27 cellular contexts compared by ENCODE assay signal in the genomic region with DNA sequence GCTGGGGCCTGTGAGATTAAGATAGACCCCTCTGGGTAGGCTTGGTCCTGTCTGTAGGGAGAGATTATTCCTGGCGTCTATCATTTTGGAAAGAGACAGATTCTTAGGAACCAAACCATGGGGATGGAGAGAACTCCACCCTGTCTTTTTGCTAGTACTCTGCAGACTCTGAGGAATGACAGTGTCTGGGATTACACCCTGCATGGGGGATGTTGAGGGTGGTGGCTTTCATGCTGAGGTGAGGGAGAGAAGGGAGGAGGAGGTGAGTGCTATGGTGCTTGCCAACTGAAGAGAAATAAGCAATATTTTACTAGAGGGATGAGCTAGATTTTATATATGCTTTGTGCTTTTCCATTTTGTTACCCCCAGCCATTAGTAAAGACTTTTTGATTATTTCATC.
DNase-seq lines count a peak whose midpoint lies in the region; ATAC-seq and TF ChIP-seq lines count a peak whose summit lies in the region.
"Had no signal": no experiment of that assay in that cellular context is flagged by ENCODE, and none has a peak within 500 bp of the region (broad histone marks: within the 10 kb centered on the region; RNA-seq: fewer than 3 reads in every experiment).

No MANE protein-coding gene starts in this region.

- TF ChIP-seq CTCF in glutamatergic neuron (IDR thresholded peaks at IDR 0.05; ENCODE audit: partially characterized antibody, unreplicated experiment): no peak

- H3K9me3 Mint-ChIP-seq in glutamatergic neuron (ENCODE audit: unreplicated experiment): peaks cover 2% of the 10 kb centered on the region
- H3K9me3 Mint-ChIP-seq: CD4-positive, alpha-beta T cell; CD8-positive, alpha-beta T cell had no signal

- peaks cover 4% of the 10 kb centered on the region for H3K27me3 Mint-ChIP-seq in glutamatergic neuron (ENCODE audit: unreplicated experiment)
- H3K27me3 Mint-ChIP-seq: CD4-positive, CD25-positive, alpha-beta regulatory T cell had no signal

- peaks cover 4% of the 10 kb centered on the region for H3K36me3 Mint-ChIP-seq in glutamatergic neuron (ENCODE audit: unreplicated experiment)
- H3K36me3 Mint-ChIP-seq: CD14-positive monocyte; CD4-positive, alpha-beta memory T cell; CD4-positive, CD25-positive, alpha-beta regulatory T cell; CD8-positive, alpha-beta memory T cell; CD8-positive, alpha-beta T cell had no signal

- DNase-seq in NCI-H82 (lab: John Stamatoyannopoulos, UW) (peak; percentile 45), NCI-H82 treated with DMSO at 0.1 percent for 48 hours (lab: John Stamatoyannopoulos, UW; ENCODE audit: unreplicated experiment) (no peak), glutamatergic neuron (no peak)
- DNase-seq: 8988T; ACHN; AML-193; BE2C; C1 segment of cervical spinal cord; Caco-2; Calu3; CD4-positive, alpha-beta memory T cell; CD4-positive, alpha-beta T cell; CD4-positive, CD25-positive, alpha-beta regulatory T cell; CD8-positive, alpha-beta memory T cell; CD8-positive, alpha-beta T cell; COR-L47; DMS 273 treated with DMSO at 0.1 percent for 48 hours; DMS153; DMS53; DMS79; DMS79 treated with DMSO at 0.1 percent for 48 hours; DND-41; EL had no signal

- no peak for ATAC-seq in GM18858 (IDR thresholded peaks at IDR 0.05; ENCODE audit: unreplicated experiment)
- ATAC-seq: A549; CD8-positive, alpha-beta T cell had no signal

- H3K4me1 Mint-ChIP-seq in glutamatergic neuron (ENCODE audit: low read depth, unreplicated experiment): peaks cover 30% of the 10 kb centered on the region
- H3K4me1 Mint-ChIP-seq: CD4-positive, alpha-beta memory T cell; CD4-positive, CD25-positive, alpha-beta regulatory T cell; CD8-positive, alpha-beta memory T cell had no signal

- H3K27ac Mint-ChIP-seq in glutamatergic neuron (ENCODE audit: unreplicated experiment): peak overlapping the region; percentile 65
- H3K27ac Mint-ChIP-seq: B cell; CD4-positive, alpha-beta memory T cell; CD4-positive, alpha-beta T cell; CD4-positive, CD25-positive, alpha-beta regulatory T cell; CD8-positive, alpha-beta T cell had no signal

- H3K4me3 Mint-ChIP-seq in glutamatergic neuron (ENCODE audit: unreplicated experiment): no peak overlapping the region
- H3K4me3 Mint-ChIP-seq: B cell; CD4-positive, alpha-beta memory T cell; CD4-positive, alpha-beta T cell; CD4-positive, CD25-positive, alpha-beta regulatory T cell; CD8-positive, alpha-beta T cell had no signal
